In the genomic region with DNA sequence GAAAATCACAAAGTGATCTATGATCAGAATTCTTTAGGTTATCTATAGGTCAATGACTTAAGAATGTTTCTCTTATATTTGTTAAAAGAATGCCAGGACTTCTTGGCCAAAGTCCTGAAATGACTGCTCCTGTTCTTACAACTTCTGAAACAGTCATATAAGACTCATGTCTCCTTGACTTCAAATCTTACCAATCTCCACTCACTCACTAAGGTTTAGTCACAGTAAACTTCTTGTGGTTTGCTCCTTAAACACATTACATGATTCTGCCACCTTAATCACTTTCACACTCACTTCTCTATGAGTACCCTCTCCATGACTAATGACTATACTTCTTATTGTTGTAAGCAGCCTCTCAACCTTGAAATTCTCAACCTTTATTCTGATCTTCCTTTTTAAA, we compare ENCODE assay signal across 16 cellular contexts.
DNase-seq lines count a peak whose midpoint lies in the region; ATAC-seq and TF ChIP-seq lines count a peak whose summit lies in the region.
"Had no signal": no experiment of that assay in that cellular context is flagged by ENCODE, and none has a peak within 500 bp of the region (broad histone marks: within the 10 kb centered on the region; RNA-seq: fewer than 3 reads in every experiment).

No MANE protein-coding gene starts in this region.

- H3K4me2 ChIP-seq in PC-9: no peak overlapping the region

- no peaks in the 10 kb centered on the region for H3K36me3 ChIP-seq in brain microvascular endothelial cell (replicated peaks)
- H3K36me3 ChIP-seq in PC-9 (ENCODE audit: low read depth): no peaks in the 10 kb centered on the region
- H3K36me3 ChIP-seq: cardiac muscle cell, neutrophil, spleen, tibial nerve had no signal

- no peaks in the 10 kb centered on the region for H3K4me1 ChIP-seq in PC-9 (replicated peaks; ENCODE audit: insufficient read depth)
- H3K4me1 ChIP-seq: spleen, tibial nerve had no signal

- DNase-seq in DMS53 (lab: John Stamatoyannopoulos, UW): peak; percentile 12
- DNase-seq in DMS53 treated with DMSO at 0.1 percent for 48 hours (lab: John Stamatoyannopoulos, UW; ENCODE audit: unreplicated experiment): no peak
- peak; percentile 50 for DNase-seq in HPDE6-E6E7 (ENCODE audit: extremely low spot score)
- DNase-seq in brain microvascular endothelial cell: peak; percentile 48
- DNase-seq in non-pigmented ciliary epithelial cell (ENCODE audit: low read depth): peak; percentile 67
- no peak for DNase-seq in PC-9
- DNase-seq: activated T-cell treated with anti-CD3 and anti-CD28 coated beads, Interleukin-2, amount 50 U/mL, for 48 hours; Caco-2; hypothalamus; spleen had no signal

- no peaks in the 10 kb centered on the region for H3K79me2 ChIP-seq in PC-9 (ENCODE audit: low read depth)

- H3K9me2 ChIP-seq in PC-9 (ENCODE audit: insufficient read depth): no peaks in the 10 kb centered on the region

- in situ Hi-C loops in brain microvascular endothelial cell (cut with HindIII; ENCODE audit: low pct_ligation_motif_present, low sequenced_read_pairs): no loop called here

- H4K20me1 ChIP-seq in PC-9 (ENCODE audit: insufficient read depth): no peaks in the 10 kb centered on the region

- ATAC-seq in HG03025 (IDR thresholded peaks at IDR 0.05; ENCODE audit: low FRiP score, unreplicated experiment): no peak
- no peak for ATAC-seq in GM19397 (IDR thresholded peaks at IDR 0.05; ENCODE audit: unreplicated experiment)

- intact Hi-C loops in PC-9 (cut with micrococcal nuclease; ENCODE audit: unreplicated experiment): no loop called here

- H3K27ac ChIP-seq in brain microvascular endothelial cell (no peak overlapping the region), PC-9 (no peak overlapping the region)
- H3K27ac ChIP-seq: 22Rv1, cardiac muscle cell, neutrophil, spleen, tibial nerve had no signal

- H3K27me3 ChIP-seq in brain microvascular endothelial cell (replicated peaks): no peaks in the 10 kb centered on the region
- H3K27me3 ChIP-seq in PC-9 (ENCODE audit: insufficient read depth, low read depth): no peaks in the 10 kb centered on the region
- H3K27me3 ChIP-seq: cardiac muscle cell, neutrophil, spleen, tibial nerve had no signal

- TF ChIP-seq CTCF in brain microvascular endothelial cell (IDR thresholded peaks at IDR 0.05; ENCODE audit: low read depth, low read length, missing control alignments): no peak
- no peak for TF ChIP-seq CTCF in PC-9 (conservative IDR thresholded peaks at IDR 0.05)

- H3K4me3 ChIP-seq in brain microvascular endothelial cell (ENCODE audit: low read depth, low read length) (no peak overlapping the region), PC-9 (no peak overlapping the region)
- H3K4me3 ChIP-seq: cardiac muscle cell, spleen, tibial nerve had no signal

- CTCF ChIA-PET in PC-9 (lab: Charles Lee): no interaction called here

- POLR2A ChIA-PET in PC-9 (lab: Charles Lee; ENCODE audit: unreplicated experiment): no interaction called here

- no TSS peak for BruUV-seq in PC-9 (replicated peaks; lab: Mats Ljungman, UMichigan)

- H3F3A ChIP-seq in PC-9 (ENCODE audit: insufficient read depth, low read depth): no peaks in the 10 kb centered on the region

- H3K9me3 ChIP-seq in PC-9 (ENCODE audit: insufficient read depth, low read depth): no peaks in the 10 kb centered on the region
- H3K9me3 ChIP-seq: Caco-2, neutrophil, spleen, tibial nerve had no signal

- no peak overlapping the region for H2AFZ ChIP-seq in PC-9

Comparison
In these comparisons a context has a peak if more than half of its experiments do, and no peak if none do; other contexts are left out.
1. DNase-seq: peak in DMS53 (single experiment), HPDE6-E6E7 (single experiment), brain microvascular endothelial cell (single experiment) and non-pigmented ciliary epithelial cell (single experiment); none in DMS53 treated with DMSO at 0.1 percent for 48 hours (single experiment) and PC-9 (0 of 2).